Comparison of ENCODE assay signal across 16 cellular contexts in the genomic region with DNA sequence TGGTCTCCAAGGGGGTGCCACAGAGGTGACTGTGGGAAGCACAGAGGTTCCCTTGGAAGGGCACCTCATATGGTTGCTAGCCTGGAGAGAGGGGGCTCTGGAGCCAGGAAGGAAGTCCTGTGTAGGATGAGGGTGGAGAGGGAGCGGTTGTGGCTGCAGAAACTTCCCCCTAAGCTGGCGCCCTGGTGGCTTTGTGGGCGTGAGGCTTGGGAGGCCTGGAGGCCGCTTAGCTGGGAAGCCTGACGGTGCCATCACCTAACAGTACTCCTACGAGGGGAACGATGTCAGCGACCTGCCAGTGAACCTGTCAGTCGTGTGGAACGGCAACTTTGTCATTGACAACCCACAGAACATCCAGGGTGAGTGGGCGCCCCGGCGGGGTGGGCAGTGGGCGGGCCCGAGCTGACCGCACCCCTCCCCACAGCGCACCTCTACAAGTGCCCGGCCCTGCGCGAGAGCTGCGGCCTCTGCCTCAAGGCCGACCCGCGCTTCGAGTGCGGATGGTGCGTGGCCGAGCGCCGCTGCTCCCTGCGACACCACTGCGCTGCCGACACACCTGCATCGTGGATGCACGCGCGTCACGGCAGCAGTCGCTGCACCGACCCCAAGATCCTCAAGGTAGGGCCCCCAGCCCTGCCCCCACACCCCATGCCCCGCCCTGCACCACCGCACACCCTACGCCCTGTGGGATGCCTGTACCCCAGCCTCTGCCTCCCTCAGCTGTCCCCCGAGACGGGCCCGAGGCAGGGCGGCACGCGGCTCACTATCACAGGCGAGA. TPM values are rescaled to one million over a fixed set of nuclear protein-coding genes. Genes with fewer than 3 reads are reported as not detected.
DNase-seq lines count a peak whose midpoint lies in the region; ATAC-seq and TF ChIP-seq lines count a peak whose summit lies in the region.
"Had no signal": no experiment of that assay in that cellular context is flagged by ENCODE, and none has a peak within 500 bp of the region (broad histone marks: within the 10 kb centered on the region; RNA-seq: fewer than 3 reads in every experiment).

No MANE protein-coding gene starts in this region.

- no peak overlapping the region for H3K4me2 ChIP-seq in hepatocyte
- H3K4me2 ChIP-seq: SK-N-SH had no signal

- peaks cover 7% of the 10 kb centered on the region for H3K36me3 Mint-ChIP-seq in activated naive CD8-positive, alpha-beta T cell treated with anti-CD3 and anti-CD28 coated beads, Interleukin-2, amount 50 U/mL, for 24 hours (ENCODE audit: low read depth)
- H3K36me3 Mint-ChIP-seq in activated naive CD8-positive, alpha-beta T cell treated with anti-CD3 and anti-CD28 coated beads for 36 hours = no peaks in the 10 kb centered on the region

- TF ChIP-seq CTCF in HEK293 (tag by site-specific recombination; IDR thresholded peaks at IDR 0.05) (no peak), thoracic aorta (IDR thresholded peaks at IDR 0.05) (no peak), hepatocyte (IDR thresholded peaks at IDR 0.05; ENCODE audit: poor library complexity) (no peak)

- WGBS in hepatocyte (ENCODE audit: low lambda C conversion rate, missing lambda C conversion rate) = 96% methylated on average over 33 of the region's 50 CpGs

- H3K27me3 Mint-ChIP-seq in activated naive CD8-positive, alpha-beta T cell treated with anti-CD3 and anti-CD28 coated beads, Interleukin-2, amount 50 U/mL, for 24 hours = no peaks in the 10 kb centered on the region
- H3K27me3 Mint-ChIP-seq in activated naive CD8-positive, alpha-beta T cell treated with anti-CD3 and anti-CD28 coated beads for 36 hours = no peaks in the 10 kb centered on the region
- H3K27me3 Mint-ChIP-seq: CD4-positive, alpha-beta memory T cell had no signal

- no peak for ATAC-seq in activated naive CD8-positive, alpha-beta T cell treated with anti-CD3 and anti-CD28 coated beads, Interleukin-2, amount 50 U/mL, for 24 hours
- ATAC-seq in thoracic aorta (ENCODE audit: insufficient number of reproducible peaks, low FRiP score, low read depth) = no peak
- ATAC-seq in esophagus mucosa = no peak
- ATAC-seq: HepG2 had no signal

- no peaks in the 10 kb centered on the region for H4K20me1 ChIP-seq in hepatocyte (ENCODE audit: insufficient read depth, poor library complexity, severe bottlenecking)

- H3K9me2 ChIP-seq in hepatocyte (replicated peaks; ENCODE audit: insufficient read depth) = no peaks in the 10 kb centered on the region
- H3K9me2 ChIP-seq: SK-N-SH had no signal

- H3K4me1 Mint-ChIP-seq in activated naive CD8-positive, alpha-beta T cell treated with anti-CD3 and anti-CD28 coated beads, Interleukin-2, amount 50 U/mL, for 24 hours = peaks cover 1% of the 10 kb centered on the region
- H3K4me1 Mint-ChIP-seq in activated naive CD8-positive, alpha-beta T cell treated with anti-CD3 and anti-CD28 coated beads for 36 hours = no peaks in the 10 kb centered on the region
- H3K4me1 Mint-ChIP-seq: CD4-positive, alpha-beta memory T cell had no signal

- POLR2A ChIA-PET in HEK293 (lab: Yijun Ruan, JAX) = no interaction called here

- peak overlapping the region; percentile 46 for H3K27ac Mint-ChIP-seq in activated naive CD8-positive, alpha-beta T cell treated with anti-CD3 and anti-CD28 coated beads, Interleukin-2, amount 50 U/mL, for 24 hours
- H3K27ac Mint-ChIP-seq in activated naive CD8-positive, alpha-beta T cell treated with anti-CD3 and anti-CD28 coated beads for 36 hours = no peak overlapping the region
- H3K27ac Mint-ChIP-seq: CD4-positive, alpha-beta memory T cell had no signal

- H3K4me3 Mint-ChIP-seq in activated naive CD8-positive, alpha-beta T cell treated with anti-CD3 and anti-CD28 coated beads, Interleukin-2, amount 50 U/mL, for 24 hours = no peak overlapping the region
- no peak overlapping the region for H3K4me3 Mint-ChIP-seq in activated naive CD8-positive, alpha-beta T cell treated with anti-CD3 and anti-CD28 coated beads for 36 hours
- H3K4me3 Mint-ChIP-seq: CD4-positive, alpha-beta memory T cell; H9 had no signal

- no peaks in the 10 kb centered on the region for H3K9me3 Mint-ChIP-seq in activated naive CD8-positive, alpha-beta T cell treated with anti-CD3 and anti-CD28 coated beads, Interleukin-2, amount 50 U/mL, for 24 hours
- H3K9me3 Mint-ChIP-seq in activated naive CD8-positive, alpha-beta T cell treated with anti-CD3 and anti-CD28 coated beads for 36 hours = no peaks in the 10 kb centered on the region
- H3K9me3 Mint-ChIP-seq: CD4-positive, alpha-beta memory T cell; H9 had no signal

- no peak overlapping the region for H3K4me3 ChIP-seq in HEK293 (ENCODE audit: low read depth, low read length)
- no peak overlapping the region for H3K4me3 ChIP-seq in thoracic aorta
- no peak overlapping the region for H3K4me3 ChIP-seq in hepatocyte

- H3K79me2 ChIP-seq in hepatocyte = no peaks in the 10 kb centered on the region

- CTCF ChIA-PET in HEK293 (lab: Yijun Ruan, JAX) = no interaction called here

- no peak overlapping the region for H2AFZ ChIP-seq in hepatocyte

- no peak overlapping the region for H3K27ac ChIP-seq in HEK293 (ENCODE audit: extremely low read depth, low read depth, low read length)
- peak overlapping the region; percentile 48 for H3K27ac ChIP-seq in angular gyrus (ENCODE audit: low read depth, low read length)
- peak overlapping the region; percentile 78 to 80 for H3K27ac ChIP-seq in thoracic aorta
- H3K27ac ChIP-seq in hepatocyte = no peak overlapping the region

- H3K27me3 ChIP-seq in thoracic aorta (replicated peaks; ENCODE audit: insufficient read depth) = no peaks in the 10 kb centered on the region
- no peaks in the 10 kb centered on the region for H3K27me3 ChIP-seq in hepatocyte

- H3K4me1 ChIP-seq in HEK293 (ENCODE audit: control insufficient read depth, insufficient read depth, low read length) (no peaks in the 10 kb centered on the region), thoracic aorta (ENCODE audit: control insufficient read depth in 1 of 2, low read depth in 2 of 2) (peaks cover 36 to 72% of the 10 kb centered on the region in 2 donors), hepatocyte (ENCODE audit: insufficient read depth) (no peaks in the 10 kb centered on the region)

- peaks cover 0 to 77% of the 10 kb centered on the region in 2 experiments; a peak in 1 of 3 replicates for H3K36me3 ChIP-seq in HEK293 (ENCODE audit: control insufficient read depth in 2 of 2, insufficient read depth in 1 of 2, low read length in 2 of 2)
- peaks cover 39% of the 10 kb centered on the region for H3K36me3 ChIP-seq in thoracic aorta
- H3K36me3 ChIP-seq in hepatocyte (replicated peaks; ENCODE audit: insufficient read depth, low read depth) = no peaks in the 10 kb centered on the region

- no peak for DNase-seq in activated naive CD8-positive, alpha-beta T cell treated with anti-CD3 and anti-CD28 coated beads, Interleukin-2, amount 50 U/mL, for 24 hours
- DNase-seq in activated naive CD8-positive, alpha-beta T cell treated with anti-CD3 and anti-CD28 coated beads for 36 hours = no peak
- no peak for DNase-seq in thoracic aorta (ENCODE audit: low spot score)
- no peak for DNase-seq in hepatocyte (ENCODE audit: low spot score)
- DNase-seq in iPS-NIHi11 (ENCODE audit: low spot score) = no peak
- DNase-seq: AML-193; CD4-positive, alpha-beta memory T cell; H9; NCI-H1048; NCI-H2107; NCI-H69; SK-N-SH had no signal

- H3K9me3 ChIP-seq in HEK293 (ENCODE audit: control insufficient read depth, insufficient read depth, low read depth, low read length) (no peaks in the 10 kb centered on the region), thoracic aorta (no peaks in the 10 kb centered on the region), hepatocyte (ENCODE audit: low read depth) (no peaks in the 10 kb centered on the region)
- H3K9me3 ChIP-seq: SK-N-SH had no signal

TF ChIP-seq in HEK293, 187 proteins besides CTCF, POLR2A, EP300 and RAD21:
- TF ChIP-seq ZNF792 (tag by site-specific recombination; IDR thresholded peaks at IDR 0.05) = no peak
- TF ChIP-seq EGR2 (tag by site-specific recombination; IDR thresholded peaks at IDR 0.05; ENCODE audit: low read depth) = peak; percentile 80
- peak; percentile 76 for TF ChIP-seq ZFHX2 (tag by site-specific recombination; conservative IDR thresholded peaks at IDR 0.05)

RNA-seq across cellular contexts. Expression of a gene that starts 31.0 kb away (rescaled TPM):
- 1 to 10 TPM; 6.6 to 7.5 TPM for total RNA-seq in activated naive CD8-positive, alpha-beta T cell treated with anti-CD3 and anti-CD28 coated beads for 36 hours
- total RNA-seq in thoracic aorta (100 to 1,000 TPM in 1 of 2 donors, 10 to 100 TPM in 1; 70.1 to 102 TPM), hepatocyte (30.1 and 35.1 TPM in 2 replicates), esophagus mucosa (15.9 TPM)
- 19.7 and 21.3 TPM in 2 replicates for polyA plus RNA-seq in hepatocyte

Comparison
In these comparisons a context has a peak if more than half of its experiments do, and no peak if none do; other contexts are left out.
1. H3K27ac ChIP-seq: peak in angular gyrus (single experiment) and thoracic aorta (2 of 2); none in HEK293 (single experiment) and hepatocyte (single experiment).